In the genomic region with DNA sequence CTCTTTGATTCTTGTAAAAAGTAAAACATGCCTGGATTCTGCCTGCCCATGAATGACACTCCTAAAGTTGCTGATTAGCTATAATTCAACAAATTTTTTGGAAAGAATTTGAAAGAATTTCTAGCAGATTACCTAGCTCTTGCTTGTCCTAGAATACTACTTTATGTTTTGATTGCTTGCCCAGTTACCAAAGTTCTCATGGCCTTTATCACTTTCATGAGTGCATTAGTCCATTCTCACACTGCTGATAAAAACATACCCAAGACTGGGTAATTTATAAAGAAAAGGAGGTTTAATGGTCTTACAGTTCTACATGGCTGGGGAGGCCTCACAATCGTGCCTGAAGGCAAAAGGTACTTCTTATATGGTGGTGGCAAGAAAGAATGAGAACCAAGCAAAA, we compare ENCODE assay signal across 34 cellular contexts.
"Had no signal": no experiment of that assay in that cellular context is flagged by ENCODE, and none has a peak within 500 bp of the region (broad histone marks: within the 10 kb centered on the region; RNA-seq: fewer than 3 reads in every experiment).

No MANE protein-coding gene starts in this region.

- H3K36me3 ChIP-seq: adrenal gland, ascending aorta, brain microvascular endothelial cell, breast epithelium, cardiac muscle cell had no signal

- H3K27ac ChIP-seq: adrenal gland, ascending aorta, body of pancreas, brain microvascular endothelial cell, breast epithelium, cardiac muscle cell had no signal

- FAIRE-seq: astrocyte, bronchial epithelial cell had no signal

- H3K27me3 ChIP-seq: adrenal gland, ascending aorta, body of pancreas, brain microvascular endothelial cell, breast epithelium, cardiac muscle cell had no signal

- ATAC-seq: activated naive CD4-positive, alpha-beta T cell treated with anti-CD3 and anti-CD28 coated beads, Interleukin-2, amount 50 U/mL, for 72 hours; activated naive CD8-positive, alpha-beta T cell treated with anti-CD3 and anti-CD28 coated beads, Interleukin-2, amount 50 U/mL, for 24 hours; activated T-cell treated with anti-CD3 and anti-CD28 coated beads, Interleukin-2, amount 50 U/mL, for 4 hours; activated T-cell treated with anti-CD3 and anti-CD28 coated beads, Interleukin-2, amount 50 U/mL, for 72 hours; activated T-helper 17 cell treated with anti-CD3 and anti-CD28 coated beads, Interleukin-2, amount 50 U/mL, for 72 hours; body of pancreas had no signal

- H3K4me1 ChIP-seq: adrenal gland, ascending aorta, breast epithelium had no signal

- DNase-seq: activated effector memory CD4-positive, alpha-beta T cell treated with anti-CD3 and anti-CD28 coated beads, Interleukin-2, amount 50 U/mL, for 16 hours; activated effector memory CD4-positive, alpha-beta T cell treated with Interleukin-2 at 50 U/mL for 16 hours; activated gamma-delta T cell; activated gamma-delta T cell treated with Interleukin-2 at 50 U/mL for 16 hours; activated naive CD4-positive, alpha-beta T cell; activated naive CD4-positive, alpha-beta T cell treated with anti-CD3 and anti-CD28 coated beads for 36 hours; activated naive CD4-positive, alpha-beta T cell treated with anti-CD3 and anti-CD28 coated beads, Interleukin-2, amount 10 ng/mL, durations not matched to agents 7 days and 5 days; activated naive CD4-positive, alpha-beta T cell treated with anti-CD3 and anti-CD28 coated beads, Interleukin-2, amount 50 U/mL, for 16 hours; activated naive CD4-positive, alpha-beta T cell treated with Interleukin-2 at 50 U/mL for 16 hours; activated naive CD8-positive, alpha-beta T cell treated with anti-CD3 and anti-CD28 coated beads for 36 hours; activated naive CD8-positive, alpha-beta T cell treated with anti-CD3 and anti-CD28 coated beads, Interleukin-2, amount 10 ng/mL, durations not matched to agents 7 days and 5 days; activated naive CD8-positive, alpha-beta T cell treated with anti-CD3 and anti-CD28 coated beads, Interleukin-2, amount 50 U/mL, for 24 hours; activated T-cell treated with anti-CD3 and anti-CD28 coated beads, Interleukin-2, amount 50 U/mL, for 1 hour; activated T-cell treated with anti-CD3 and anti-CD28 coated beads, Interleukin-2, amount 50 U/mL, for 24 hours; activated T-cell treated with anti-CD3 and anti-CD28 coated beads, Interleukin-2, amount 50 U/mL, for 4 hours; activated T-cell treated with anti-CD3 and anti-CD28 coated beads, Interleukin-2, amount 50 U/mL, for 48 hours; activated T-cell treated with anti-CD3 and anti-CD28 coated beads, Interleukin-2, amount 50 U/mL, for 72 hours; adrenal gland; amniotic stem cell; amygdala; anterior cingulate cortex; aorta; body of pancreas; brain microvascular endothelial cell; caudate nucleus; central memory CD4-positive, alpha-beta T cell; cerebellar nuclear complex had no signal

- H3K4me3 ChIP-seq: adrenal gland, ascending aorta, body of pancreas, breast epithelium, cardiac muscle cell had no signal

- H3K9me3 ChIP-seq: adrenal gland, ascending aorta, body of pancreas, breast epithelium had no signal
